9 cellular contexts compared by ENCODE assay signal in the genomic region with DNA sequence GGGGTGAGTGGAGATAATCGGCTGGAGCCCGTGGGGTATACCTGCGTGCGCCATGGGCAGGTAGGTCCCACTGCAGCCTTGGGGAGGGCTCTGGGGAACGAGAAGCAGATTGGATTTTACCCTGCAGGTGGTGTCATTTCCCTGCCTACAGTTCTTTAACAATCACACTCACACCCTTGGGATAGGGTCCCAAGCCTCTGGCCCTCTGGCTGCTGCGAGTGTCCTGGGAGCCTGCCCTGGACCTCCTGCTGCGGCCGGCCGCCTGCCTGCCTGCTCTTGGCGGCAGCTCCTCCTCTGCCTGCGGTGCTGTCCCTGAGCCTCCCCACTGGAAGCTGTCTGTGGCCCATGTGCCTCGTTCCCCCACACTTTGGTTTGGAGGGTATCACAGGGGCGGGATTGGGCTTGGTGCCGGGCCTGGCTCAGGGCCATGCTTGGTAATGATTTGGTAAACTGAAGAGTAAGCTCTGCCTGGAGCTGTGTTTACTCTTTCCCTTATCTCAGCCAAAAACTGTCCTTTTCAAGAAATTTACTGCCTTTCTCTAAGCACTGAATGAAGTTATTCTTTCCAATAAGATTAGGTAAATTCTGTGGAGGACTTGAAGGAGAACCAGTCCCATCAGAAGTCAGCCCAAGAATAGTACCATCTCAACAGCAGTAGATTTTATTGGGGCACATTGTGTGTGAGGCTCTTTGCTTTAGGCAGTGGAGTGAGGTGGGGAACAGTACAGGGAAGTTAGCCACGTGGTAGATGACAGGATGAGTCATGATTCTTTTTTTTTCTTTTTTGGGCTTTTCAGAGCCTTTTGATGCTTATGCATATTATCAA. TPM values are rescaled to one million over a fixed set of nuclear protein-coding genes. Genes with fewer than 3 reads are reported as not detected.
DNase-seq lines count a peak whose midpoint lies in the region; ATAC-seq, FAIRE-seq and TF ChIP-seq lines count a peak whose summit lies in the region.
"Had no signal": no experiment of that assay in that cellular context is flagged by ENCODE, and none has a peak within 500 bp of the region (broad histone marks: within the 10 kb centered on the region; RNA-seq: fewer than 3 reads in every experiment).

No MANE protein-coding gene starts in this region.

- TF ChIP-seq POLR2A in right lobe of liver (IDR thresholded peaks at IDR 0.05) = peak; percentile 24

- TF ChIP-seq EP300 in Ishikawa (IDR thresholded peaks at IDR 0.05; ENCODE audit: borderline replicate concordance) = no peak

- TF ChIP-seq RAD21 in Ishikawa (IDR thresholded peaks at IDR 0.05; ENCODE audit: low read depth) = 0 out of 2 replicates have a peak, but pooled peaks have one; percentile 34

- no peak for DNase-seq in AG04450 (ENCODE audit: low read depth, low spot score)
- DNase-seq in astrocyte of the hippocampus (ENCODE audit: low read depth, low spot score) = peak; percentile 70
- peak; percentile 70 to 92 (median 84) for DNase-seq in right lobe of liver
- DNase-seq in GM19239 (ENCODE audit: insufficient read length, low spot score) = no peak

- H3K27ac ChIP-seq in AG04450 (ENCODE audit: low read depth, low read length) (peak overlapping the region; percentile 77), right lobe of liver (peak overlapping the region; percentile 75 to 91 (median 91))
- H3K27ac ChIP-seq: ovary had no signal

- H3K9me3 ChIP-seq in AG04450 (ENCODE audit: control insufficient read depth, insufficient read depth, low read length) (no peaks in the 10 kb centered on the region; the same call in 1 of the 2 replicates), right lobe of liver (no peaks in the 10 kb centered on the region)
- H3K9me3 ChIP-seq: ovary had no signal

- FAIRE-seq in GM19239 (lab: Jason Lieb, UNC) = no peak

- peak; percentile 69 to 84 (median 80) for ATAC-seq in right lobe of liver
- ATAC-seq in GM21526 (IDR thresholded peaks at IDR 0.05; ENCODE audit: low FRiP score, unreplicated experiment) = no peak
- no peak for ATAC-seq in HG03139 (IDR thresholded peaks at IDR 0.05; ENCODE audit: unreplicated experiment)
- no peak for ATAC-seq in GM21528 (IDR thresholded peaks at IDR 0.05; ENCODE audit: low FRiP score, unreplicated experiment)

- TF ChIP-seq CTCF in AG04450 (IDR thresholded peaks at IDR 0.05; ENCODE audit: low read depth, low read length) (no peak), right lobe of liver (IDR thresholded peaks at IDR 0.05) (peak in 1 of 4 donors; percentile 7)

- WGBS in right lobe of liver (ENCODE audit: insufficient coverage, low coverage, low lambda C conversion rate, missing lambda C conversion rate) = 18% methylated on average over 5 of the region's 15 CpGs

- CTCF ChIA-PET in AG04450 (lab: Charles Lee) = interaction anchor here (0.6 to 1.7 kb wide), 4 partner anchors 13 to 172 kb away, joined by 3 to 11 read pairs (median 7); no protein-coding TSS in a partner anchor

- no peaks in the 10 kb centered on the region for H3K36me3 ChIP-seq in right lobe of liver
- H3K36me3 ChIP-seq: ovary had no signal

- POLR2A ChIA-PET in AG04450 (lab: Yijun Ruan, JAX) = interaction anchor here (1.2 to 1.6 kb wide), 2 partner anchors 14 to 54 kb away, joined by 4 read pairs; partner anchors contain the start of gene TBC1D22A

- no peaks in the 10 kb centered on the region for H3K27me3 ChIP-seq in AG04450 (ENCODE audit: control insufficient read depth, insufficient read depth, low read length)
- no peaks in the 10 kb centered on the region for H3K27me3 ChIP-seq in right lobe of liver
- H3K27me3 ChIP-seq: ovary had no signal

- intact Hi-C loops in right lobe of liver (cut with DNase I) = loop anchor here in 1 of 2 donors (10.0 kb wide), 1 partner anchor 119 kb away; no protein-coding TSS in a partner anchor

- peaks cover 0 to 32% (median 14%) of the 10 kb centered on the region in 4 donors for H3K4me1 ChIP-seq in right lobe of liver

- H3K4me3 ChIP-seq in AG04450 (ENCODE audit: low read depth, low read length) (no peak overlapping the region), right lobe of liver (peak overlapping the region in 2 of 3 donors; percentile 14 to 15)
- H3K4me3 ChIP-seq: ovary had no signal

TF ChIP-seq in Ishikawa, 13 proteins besides CTCF, POLR2A, EP300 and RAD21:
- TF ChIP-seq USF1 (IDR thresholded peaks at IDR 0.05) (peak; percentile 51), CEBPB (IDR thresholded peaks at IDR 0.05) (no peak), TAF1 (IDR thresholded peaks at IDR 0.05; ENCODE audit: low read depth) (no peak)

RNA-seq across cellular contexts. Expression of gene TBC1D22A, which starts 53.7 kb away (rescaled TPM):
- polyA plus RNA-seq in AG04450 (2011; rRNA removed) = 19.8 and 21.6 TPM in 2 replicates
- polyA minus RNA-seq in AG04450 (2011; rRNA and poly(A)+ RNA removed) = 17.1 and 19.6 TPM in 2 replicates
- total RNA-seq in right lobe of liver = 10 to 100 TPM; 10.9 to 18.1 (median 14.0) TPM

Comparison
In these comparisons a context has a peak if more than half of its experiments do, and no peak if none do; other contexts are left out.
1. DNase-seq: peak in astrocyte of the hippocampus (single experiment) and right lobe of liver (3 of 3); none in AG04450 (single experiment) and GM19239 (single experiment).
2. ATAC-seq: peak in right lobe of liver (4 of 4); none in GM21526 (single experiment), HG03139 (single experiment) and GM21528 (single experiment).